8 cellular contexts compared by ENCODE assay signal in the genomic region with DNA sequence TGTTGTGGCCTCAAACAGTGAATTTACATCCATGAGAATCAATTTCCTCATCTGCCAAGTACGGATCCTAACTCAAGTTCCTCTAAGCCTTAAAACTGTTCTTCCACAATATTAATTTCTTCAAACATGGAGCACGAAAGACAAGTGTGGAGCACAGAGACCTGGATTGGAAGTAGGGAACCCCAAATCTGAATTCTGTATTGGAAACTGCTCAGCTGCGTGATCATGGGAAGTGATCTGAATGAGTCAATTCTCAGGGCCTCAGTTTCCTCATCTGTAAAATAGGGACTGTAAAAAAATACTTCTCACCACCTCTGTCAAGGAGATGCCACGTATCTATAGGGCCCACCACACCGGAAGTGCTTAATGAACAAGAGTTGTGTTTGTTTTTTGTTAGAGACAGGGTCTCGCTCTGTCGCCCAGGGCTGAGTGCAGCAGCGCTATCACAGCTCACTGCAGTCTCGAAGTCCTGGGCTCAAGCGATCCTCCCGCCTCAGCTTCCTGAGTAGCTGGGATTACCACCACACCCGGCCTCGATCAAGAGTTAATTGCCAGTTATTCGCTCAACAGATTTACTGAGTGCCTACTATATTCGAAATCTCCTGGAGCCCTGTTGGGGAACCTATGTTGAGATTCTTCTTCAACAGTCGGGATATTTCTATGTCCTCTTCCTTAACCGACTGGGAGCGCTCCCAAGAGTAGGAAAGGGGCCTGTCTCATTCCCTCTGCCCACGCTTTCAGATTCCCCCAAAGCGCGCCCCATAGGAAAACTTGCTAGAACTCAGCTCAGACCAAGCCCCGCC. TPM values are rescaled to one million over a fixed set of nuclear protein-coding genes. Genes with fewer than 3 reads are reported as not detected.
DNase-seq lines count a peak whose midpoint lies in the region; ATAC-seq, FAIRE-seq and TF ChIP-seq lines count a peak whose summit lies in the region.

No MANE protein-coding gene starts in this region.

- peak overlapping the region; percentile 92 for H3K27ac Mint-ChIP-seq in MCF 10A (ENCODE audit: low read depth, unreplicated experiment)

- peak overlapping the region; percentile 95 for H3K4me2 ChIP-seq in A549

- POLR2A ChIA-PET in A549 (lab: Yijun Ruan, JAX), result interaction anchor here (0.5 to 8.8 kb wide), 22 partner anchors 9 to 821 kb away, joined by 3 to 208 read pairs (median 6); a partner anchor contains a TSS
- POLR2A ChIA-PET in MCF 10A (lab: Yijun Ruan, JAX), result interaction anchor here (0.6 to 10.0 kb wide), 26 partner anchors 9 to 821 kb away, joined by 3 to 125 read pairs (median 6); a partner anchor contains a TSS

- H3K4me1 ChIP-seq in A549, result peaks cover 23% of the 10 kb centered on the region
- peaks cover 22% of the 10 kb centered on the region for H3K4me1 ChIP-seq in mononuclear cell (ENCODE audit: insufficient read depth, low read length)

- H3K27ac ChIP-seq in A549 (peak overlapping the region; percentile 88 to 97), HL-60 (replicated peaks) (peak overlapping the region; percentile 44)

- intact Hi-C loops in MCF 10A (cut with micrococcal nuclease), result loop anchor here (1.0 to 5.0 kb wide), 2 partner anchors 22 to 135 kb away; no protein-coding TSS in a partner anchor

- H3K27me3 Mint-ChIP-seq in MCF 10A (ENCODE audit: insufficient read depth, unreplicated experiment), result no peaks in the 10 kb centered on the region

- DNase-seq in A549 (ENCODE audit: low read depth in 1 of 2, low spot score in 1 of 2) (no peak), HL-60 (ENCODE audit: low read depth in 1 of 2, low spot score in 1 of 2) (no peak), MCF 10A (ENCODE audit: unreplicated experiment) (no peak), SKM-1 treated with dmso at 0.1 percent for 144 hours (lab: John Stamatoyannopoulos, UW; ENCODE audit: unreplicated experiment) (no peak)

- peak overlapping the region; percentile 80 for H3K4me3 ChIP-seq in A549
- peak overlapping the region; percentile 60 for H3K4me3 ChIP-seq in HL-60 (replicated peaks; ENCODE audit: insufficient read depth, low read length)
- peak overlapping the region; percentile 99 for H3K4me3 ChIP-seq in mononuclear cell (ENCODE audit: low read length)

- H3K27me3 ChIP-seq in HL-60 (ENCODE audit: insufficient read depth, poor library complexity, severe bottlenecking), result no peaks in the 10 kb centered on the region
- H3K27me3 ChIP-seq in mononuclear cell (ENCODE audit: insufficient read depth, low read length), result no peaks in the 10 kb centered on the region

- TF ChIP-seq EP300 in A549 (IDR thresholded peaks at IDR 0.05), result no peak

- no peak for ATAC-seq in A549
- ATAC-seq in GM18873 (IDR thresholded peaks at IDR 0.05; ENCODE audit: low FRiP score, unreplicated experiment), result no peak
- no peak for ATAC-seq in HG02763 (IDR thresholded peaks at IDR 0.05; ENCODE audit: unreplicated experiment)
- ATAC-seq in HG03442 (IDR thresholded peaks at IDR 0.05; ENCODE audit: unreplicated experiment), result no peak

- FAIRE-seq in A549 (lab: Jason Lieb, UNC), result no peak

- whole genome bisulfite sequencing in A549 (ENCODE audit: missing lambda C conversion rate), result 31% methylated on average over 22 of the region's 22 CpGs

- H3K9me3 ChIP-seq in A549 (no peaks in the 10 kb centered on the region), mononuclear cell (ENCODE audit: low read depth, low read length) (no peaks in the 10 kb centered on the region)

- no peak for TF ChIP-seq CTCF in A549 (IDR thresholded peaks at IDR 0.05)
- no peak for TF ChIP-seq CTCF in HL-60 (IDR thresholded peaks at IDR 0.05; ENCODE audit: insufficient read depth, low read length)
- TF ChIP-seq CTCF in MCF 10A (IDR thresholded peaks at IDR 0.05; ENCODE audit: unreplicated experiment), result no peak

- TF ChIP-seq RAD21 in A549 (conservative IDR thresholded peaks at IDR 0.05 in 1 of 2, IDR thresholded peaks at IDR 0.05 in 1 of 2), result no peak

- H3K4me3 Mint-ChIP-seq in MCF 10A (ENCODE audit: unreplicated experiment), result peak overlapping the region; percentile 100

- CTCF ChIA-PET in A549 (lab: Yijun Ruan, JAX), result interaction anchor here (0.9 to 46.6 kb wide), 13 partner anchors 12 to 228 kb away, joined by 3 to 950 read pairs (median 4); a partner anchor contains a TSS
- CTCF ChIA-PET in MCF 10A (lab: Yijun Ruan, JAX), result interaction anchor here (0.6 to 2.5 kb wide), 9 partner anchors 15 to 138 kb away, joined by 3 to 18 read pairs (median 3); no protein-coding TSS in a partner anchor

- no peaks in the 10 kb centered on the region for H3K9me3 Mint-ChIP-seq in MCF 10A (ENCODE audit: unreplicated experiment)

- peaks cover 22% of the 10 kb centered on the region for H3K4me1 Mint-ChIP-seq in MCF 10A (ENCODE audit: insufficient read depth, unreplicated experiment)

- H3K36me3 Mint-ChIP-seq in MCF 10A (ENCODE audit: insufficient read depth, unreplicated experiment), result peaks cover 50% of the 10 kb centered on the region

- no peak for TF ChIP-seq POLR2A in A549 (IDR thresholded peaks at IDR 0.05; ENCODE audit: low read length)

- TSS peak; percentile 30 for BruUV-seq in MCF 10A (replicated peaks; lab: Mats Ljungman, UMichigan)

TF ChIP-seq in A549, 52 proteins besides CTCF, POLR2A, EP300 and RAD21:
- TF ChIP-seq FOSB (CRISPR knock-in tag; IDR thresholded peaks at IDR 0.05) (0 out of 2 replicates have a peak, but pooled peaks have one; percentile 39), RFX5 (IDR thresholded peaks at IDR 0.05) (peak; percentile 21; the same call in 1 of the 2 replicates), TFCP2L1 (CRISPR knock-in tag; IDR thresholded peaks at IDR 0.05) (no peak), HOXB13 (CRISPR knock-in tag; IDR thresholded peaks at IDR 0.05; ENCODE audit: low read depth) (no peak), NFE2L2 (conservative IDR thresholded peaks at IDR 0.05; ENCODE audit: low read length) (no peak), JUNB (IDR thresholded peaks at IDR 0.05) (no peak), KDM1A (IDR thresholded peaks at IDR 0.05; ENCODE audit: low read depth) (peak; percentile 71; the same call in 1 of the 2 replicates), RCOR1 (IDR thresholded peaks at IDR 0.05; ENCODE audit: low read depth, low read length) (no peak), FOXS1 (CRISPR knock-in tag; IDR thresholded peaks at IDR 0.05) (no peak)
- TF ChIP-seq, protein P1, sequence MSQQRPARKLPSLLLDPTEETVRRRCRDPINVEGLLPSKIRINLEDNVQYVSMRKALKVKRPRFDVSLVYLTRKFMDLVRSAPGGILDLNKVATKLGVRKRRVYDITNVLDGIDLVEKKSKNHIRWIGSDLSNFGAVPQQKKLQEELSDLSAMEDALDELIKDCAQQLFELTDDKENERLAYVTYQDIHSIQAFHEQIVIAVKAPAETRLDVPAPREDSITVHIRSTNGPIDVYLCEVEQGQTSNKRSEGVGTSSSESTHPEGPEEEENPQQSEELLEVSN (IDR thresholded peaks at IDR 0.05; ENCODE audit: borderline replicate concordance, low read depth), result no peak; the same call in 1 of the 2 replicates

RNA-seq across cellular contexts. Expression of a gene that starts 1.6 kb away (rescaled TPM):
- polyA plus RNA-seq in A549 (2011; rRNA removed) (40.2 and 41.7 TPM in 2 replicates), A549 (2017; fragmentation: RNase III; extraction: RNeasy Plus Mini Kit Qiagen cat#74134 plus additional on column Dnase treatment) (35.5 to 41.2 TPM (median 39.7 TPM) in 3 replicates)
- 24.7 and 32.8 TPM in 2 replicates for polyA plus RNA-seq in A549 (2012; cell fraction: cytosol; rRNA removed)
- 26.5 and 34.1 TPM in 2 replicates for polyA plus RNA-seq in A549 (2012; cell fraction: nucleus; rRNA removed)
- 63.1 and 71.7 TPM in 2 replicates for polyA minus RNA-seq in A549 (2011; rRNA and poly(A)+ RNA removed)
- total RNA-seq in MCF 10A (2022) (23.3 and 29.4 TPM in 2 replicates), mononuclear cell (20.7 TPM)

RNA-seq across cellular contexts. Expression of a gene that starts 16.7 kb away (rescaled TPM):
- polyA plus RNA-seq in A549 (2011; rRNA removed) (10.0 and 10.7 TPM in 2 replicates), A549 (2017; fragmentation: RNase III; extraction: RNeasy Plus Mini Kit Qiagen cat#74134 plus additional on column Dnase treatment) (12.5 to 14.9 TPM (median 13.6 TPM) in 3 replicates)
- 30.9 and 31.2 TPM in 2 replicates for polyA plus RNA-seq in A549 (2012; cell fraction: cytosol; rRNA removed)
- polyA plus RNA-seq in A549 (2012; cell fraction: nucleus; rRNA removed), result 21.4 and 24.8 TPM in 2 replicates
- 4.6 and 4.7 TPM in 2 replicates for polyA minus RNA-seq in A549 (2011; rRNA and poly(A)+ RNA removed)
- total RNA-seq in MCF 10A (2022) (16.2 and 17.9 TPM in 2 replicates), mononuclear cell (16.1 TPM)

RNA-seq across cellular contexts. Expression of a gene that starts 23.0 kb away (rescaled TPM):
- 202 and 241 TPM in 2 replicates for polyA plus RNA-seq in A549 (2011; rRNA removed)
- 713 and 819 TPM in 2 replicates for polyA plus RNA-seq in A549 (2012; cell fraction: cytosol; rRNA removed)
- polyA plus RNA-seq in A549 (2012; cell fraction: nucleus; rRNA removed), result 565 and 810 TPM in 2 replicates
- polyA plus RNA-seq in A549 (2017; fragmentation: RNase III; extraction: RNeasy Plus Mini Kit Qiagen cat#74134 plus additional on column Dnase treatment), result 280 to 298 TPM (median 296 TPM) in 3 replicates
- polyA minus RNA-seq in A549 (2011; rRNA and poly(A)+ RNA removed), result 192 and 225 TPM in 2 replicates
- 44.0 and 68.7 TPM in 2 replicates for total RNA-seq in MCF 10A (2022)
- 39.8 TPM for total RNA-seq in mononuclear cell

RNA-seq across cellular contexts. Expression of a gene that starts 24.3 kb away (rescaled TPM):
- 1.4 and 2.2 TPM in 2 replicates for polyA plus RNA-seq in A549 (2011; rRNA removed)
- 2.0 TPM in 2 replicates for polyA plus RNA-seq in A549 (2012; cell fraction: cytosol; rRNA removed)
- 3.9 and 4.2 TPM in 2 replicates for polyA plus RNA-seq in A549 (2012; cell fraction: nucleus; rRNA removed)
- polyA plus RNA-seq in A549 (2017; fragmentation: RNase III; extraction: RNeasy Plus Mini Kit Qiagen cat#74134 plus additional on column Dnase treatment), result 1.2 to 2.0 TPM (median 1.4 TPM) in 3 replicates
- polyA minus RNA-seq in A549 (2011; rRNA and poly(A)+ RNA removed), result 1.1 and 1.2 TPM in 2 replicates
- total RNA-seq in MCF 10A (2022), result 0.63 and 1.1 TPM in 2 replicates
- under 0.01 TPM for total RNA-seq in mononuclear cell

RNA-seq across cellular contexts. Expression of a gene that starts 29.4 kb away (rescaled TPM):
- polyA plus RNA-seq in A549 (2011; rRNA removed) (1.5 and 1.6 TPM in 2 replicates), A549 (2017; fragmentation: RNase III; extraction: RNeasy Plus Mini Kit Qiagen cat#74134 plus additional on column Dnase treatment) (1.3 to 1.8 TPM (median 1.8 TPM) in 3 replicates)
- 0.91 and 1.1 TPM in 2 replicates for polyA plus RNA-seq in A549 (2012; cell fraction: cytosol; rRNA removed)
- 1.7 and 1.8 TPM in 2 replicates for polyA plus RNA-seq in A549 (2012; cell fraction: nucleus; rRNA removed)
- polyA minus RNA-seq in A549 (2011; rRNA and poly(A)+ RNA removed), result 0.87 and 1.1 TPM in 2 replicates
- total RNA-seq in MCF 10A (2022) (2.1 and 2.4 TPM in 2 replicates), mononuclear cell (1.0 TPM)
